7 cellular contexts compared by ENCODE assay signal in the genomic region with DNA sequence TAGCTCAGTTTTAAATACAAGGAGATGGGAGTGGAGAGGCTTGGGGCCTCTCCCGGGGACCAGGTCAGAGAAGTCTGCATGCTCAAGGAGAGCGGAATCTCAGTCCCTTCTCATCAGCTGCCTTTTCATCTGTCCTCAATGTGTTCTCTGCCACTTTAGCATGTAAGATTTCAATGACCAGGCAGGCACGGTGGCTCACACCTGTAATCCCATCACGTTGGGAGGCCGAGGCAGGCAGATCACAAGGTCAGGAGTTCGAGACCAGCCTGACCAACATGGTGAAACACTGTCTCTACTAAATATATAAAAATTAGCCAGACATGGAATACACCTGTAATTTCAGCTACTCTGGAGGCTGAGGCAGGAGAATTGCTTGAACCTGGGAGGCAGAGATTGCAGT.
DNase-seq lines count a peak whose midpoint lies in the region; ATAC-seq, FAIRE-seq and TF ChIP-seq lines count a peak whose summit lies in the region.
"Not testable (repeated sequence)": the region's sequence is repeated elsewhere in the genome, so short reads cannot be mapped to it uniquely, and the experiment has no call there.

No MANE protein-coding gene starts in this region.

- H3K9me3 Mint-ChIP-seq in activated CD8-positive, alpha-beta memory T cell treated with anti-CD3 and anti-CD28 coated beads, Interleukin-2, amount 10 ng/mL, durations not matched to agents 7 days and 5 days (ENCODE audit: low read depth); neural progenitor cell: not testable (repeated sequence)

- H3K4me3 Mint-ChIP-seq in activated CD8-positive, alpha-beta memory T cell treated with anti-CD3 and anti-CD28 coated beads, Interleukin-2, amount 10 ng/mL, durations not matched to agents 7 days and 5 days; neural progenitor cell: not testable (repeated sequence)

- H3K4me1 ChIP-seq in DOHH2 (ENCODE audit: control insufficient read depth, low read length) = peaks cover 40% of the 10 kb centered on the region
- not testable (repeated sequence) for H3K4me1 ChIP-seq in right atrium auricular region, neural progenitor cell, spleen

- not testable (repeated sequence) for TF ChIP-seq POLR2A in spleen (IDR thresholded peaks at IDR 0.05)

- peak; percentile 83 for FAIRE-seq in urothelium cell line (lab: Jason Lieb, UNC)

- not testable (repeated sequence) for H3K36me3 ChIP-seq in DOHH2 (ENCODE audit: control insufficient read depth, low read length); right atrium auricular region; neural progenitor cell; spleen

- TF ChIP-seq CTCF in DOHH2 (IDR thresholded peaks at IDR 0.05; ENCODE audit: low read depth, low read length, poor library complexity, severe bottlenecking); right atrium auricular region (IDR thresholded peaks at IDR 0.05); neural progenitor cell (IDR thresholded peaks at IDR 0.05); spleen (IDR thresholded peaks at IDR 0.05 in 8 of 11, conservative IDR thresholded peaks at IDR 0.05 in 3 of 11): not testable (repeated sequence)

- not testable (repeated sequence) for H2AFZ ChIP-seq in neural progenitor cell (replicated peaks)

- ATAC-seq in activated CD8-positive, alpha-beta memory T cell treated with anti-CD3 and anti-CD28 coated beads, Interleukin-2, amount 10 ng/mL, durations not matched to agents 7 days and 5 days = not testable (repeated sequence)

- CTCF ChIA-PET in activated CD8-positive, alpha-beta memory T cell treated with anti-CD3 and anti-CD28 coated beads, Interleukin-2, amount 10 ng/mL, durations not matched to agents 7 days and 5 days (lab: Charles Lee) = interaction anchor here (1.1 to 1.5 kb wide), 3 partner anchors 10 to 106 kb away, joined by 3 to 8 read pairs (median 5); no protein-coding TSS in a partner anchor

- WGBS in spleen, 5 donors = 74 to 86% (median 81%) methylated on average over 6 of the region's 6 CpGs

- peak overlapping the region; percentile 48 for H3K4me2 ChIP-seq in DOHH2 (ENCODE audit: low read length)
- not testable (repeated sequence) for H3K4me2 ChIP-seq in neural progenitor cell

- not testable (repeated sequence) for H3F3A ChIP-seq in DOHH2 (ENCODE audit: control insufficient read depth, insufficient read depth); neural progenitor cell (ENCODE audit: low read depth)

- DNase-seq in activated CD8-positive, alpha-beta memory T cell treated with anti-CD3 and anti-CD28 coated beads, Interleukin-2, amount 10 ng/mL, durations not matched to agents 7 days and 5 days = peak; percentile 22
- DNase-seq in activated effector memory CD4-positive, alpha-beta T cell treated with anti-CD3 and anti-CD28 coated beads, Interleukin-2, amount 50 U/mL, for 16 hours = peak; percentile 13
- DNase-seq in right atrium auricular region (ENCODE audit: low spot score) (peak; percentile 51), spleen (peak; percentile 13)
- DNase-seq in neural progenitor cell (ENCODE audit: low spot score); urothelium cell line (ENCODE audit: low spot score): not testable (repeated sequence)

- not testable (repeated sequence) for H3K27ac Mint-ChIP-seq in activated CD8-positive, alpha-beta memory T cell treated with anti-CD3 and anti-CD28 coated beads, Interleukin-2, amount 10 ng/mL, durations not matched to agents 7 days and 5 days
- H3K27ac Mint-ChIP-seq in neural progenitor cell = peak overlapping the region; percentile 74

- not testable (repeated sequence) for H4K20me1 ChIP-seq in DOHH2 (ENCODE audit: control insufficient read depth, insufficient read depth, low read depth, low read length); neural progenitor cell (ENCODE audit: low read depth)

- H3K4me3 ChIP-seq in DOHH2 (ENCODE audit: low read length); right atrium auricular region; neural progenitor cell; spleen: not testable (repeated sequence)

- intact Hi-C loops in spleen (cut with DNase I; ENCODE audit: low total_unique reads) = not testable (repeated sequence)

- H3K79me2 ChIP-seq in DOHH2 (ENCODE audit: control insufficient read depth, low read length); neural progenitor cell (ENCODE audit: low read depth): not testable (repeated sequence)

- not testable (repeated sequence) for H3K27me3 Mint-ChIP-seq in activated CD8-positive, alpha-beta memory T cell treated with anti-CD3 and anti-CD28 coated beads, Interleukin-2, amount 10 ng/mL, durations not matched to agents 7 days and 5 days; neural progenitor cell (ENCODE audit: insufficient read depth, low read depth)

- not testable (repeated sequence) for H3K9ac ChIP-seq in neural progenitor cell

- not testable (repeated sequence) for H3K27ac ChIP-seq in DOHH2 (ENCODE audit: low read depth, low read length); right atrium auricular region; neural progenitor cell; spleen

- not testable (repeated sequence) for H3K36me3 Mint-ChIP-seq in activated CD8-positive, alpha-beta memory T cell treated with anti-CD3 and anti-CD28 coated beads, Interleukin-2, amount 10 ng/mL, durations not matched to agents 7 days and 5 days; neural progenitor cell

- H3K27me3 ChIP-seq in DOHH2 (ENCODE audit: control insufficient read depth, low read length); right atrium auricular region; neural progenitor cell; spleen (replicated peaks in 1 of 7): not testable (repeated sequence)

- not testable (repeated sequence) for H3K9me2 ChIP-seq in DOHH2 (replicated peaks; ENCODE audit: control insufficient read depth, low read length)

- not testable (repeated sequence) for H3K9me3 ChIP-seq in DOHH2 (ENCODE audit: control insufficient read depth, insufficient read depth, low read length); right atrium auricular region; neural progenitor cell (ENCODE audit: low read depth); spleen

- peaks cover 12% of the 10 kb centered on the region for H3K4me1 Mint-ChIP-seq in activated CD8-positive, alpha-beta memory T cell treated with anti-CD3 and anti-CD28 coated beads, Interleukin-2, amount 10 ng/mL, durations not matched to agents 7 days and 5 days
- H3K4me1 Mint-ChIP-seq in neural progenitor cell = peaks cover 18% of the 10 kb centered on the region
